In the genomic region with DNA sequence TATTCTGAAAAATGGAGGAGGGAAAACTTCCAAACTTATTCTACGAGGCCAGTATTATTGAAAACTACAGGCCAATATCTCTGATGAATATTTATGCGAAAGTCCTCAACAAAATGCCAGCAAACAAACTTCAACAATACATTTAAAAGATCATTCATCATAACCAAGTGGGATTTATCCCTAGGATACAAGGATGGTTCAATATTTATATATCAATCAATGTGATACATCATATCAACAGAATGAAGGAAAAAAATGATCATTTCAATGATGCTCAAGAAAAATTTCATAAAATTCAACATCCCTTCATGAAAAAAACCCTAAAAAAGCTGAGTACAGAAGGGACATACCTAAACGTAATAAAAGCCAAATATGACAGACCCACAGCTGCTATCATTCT, we compare ENCODE assay signal across 9 cellular contexts. TPM values are rescaled to one million over a fixed set of nuclear protein-coding genes. Genes with fewer than 3 reads are reported as not detected.
"Had no signal": no experiment of that assay in that cellular context is flagged by ENCODE, and none has a peak within 500 bp of the region (broad histone marks: within the 10 kb centered on the region; RNA-seq: fewer than 3 reads in every experiment).

No MANE protein-coding gene starts in this region.

- H3K4me3 Mint-ChIP-seq: IgD-negative memory B cell had no signal

- H3K36me3 Mint-ChIP-seq: IgD-negative memory B cell had no signal

- DNase-seq: IMR-90, KBM-7, KG1 had no signal

- H3K27ac Mint-ChIP-seq: IgD-negative memory B cell had no signal

- H3K27ac ChIP-seq: HL-60 had no signal

- FAIRE-seq: HepG2, HTR-8/SVneo had no signal

- ATAC-seq: HepG2 had no signal

RNA-seq across cellular contexts. Expression of gene LMNTD1, which starts 45.9 kb away (rescaled TPM):
- total RNA-seq: HepG2, HT-29, HT1080 had no signal
- polyA plus RNA-seq: HepG2, IgD-negative memory B cell had no signal
